ENCODE assay signal across 1 cellular context in genomic region chr7:108503112-108504026, GRCh38.
TF ChIP-seq lines count a peak whose summit lies in the region.

No MANE protein-coding gene starts in this region.

TF ChIP-seq in WTC11, 78 proteins besides CTCF, POLR2A, EP300 and RAD21 (continued from another document):
- TF ChIP-seq ESRRA (CRISPR knock-in tag; IDR thresholded peaks at IDR 0.05; ENCODE audit: borderline replicate concordance) (no peak), TEAD1 (CRISPR knock-in tag; IDR thresholded peaks at IDR 0.05) (no peak), HMGA2 (CRISPR knock-in tag; IDR thresholded peaks at IDR 0.05) (no peak)
- TF ChIP-seq, protein P1, sequence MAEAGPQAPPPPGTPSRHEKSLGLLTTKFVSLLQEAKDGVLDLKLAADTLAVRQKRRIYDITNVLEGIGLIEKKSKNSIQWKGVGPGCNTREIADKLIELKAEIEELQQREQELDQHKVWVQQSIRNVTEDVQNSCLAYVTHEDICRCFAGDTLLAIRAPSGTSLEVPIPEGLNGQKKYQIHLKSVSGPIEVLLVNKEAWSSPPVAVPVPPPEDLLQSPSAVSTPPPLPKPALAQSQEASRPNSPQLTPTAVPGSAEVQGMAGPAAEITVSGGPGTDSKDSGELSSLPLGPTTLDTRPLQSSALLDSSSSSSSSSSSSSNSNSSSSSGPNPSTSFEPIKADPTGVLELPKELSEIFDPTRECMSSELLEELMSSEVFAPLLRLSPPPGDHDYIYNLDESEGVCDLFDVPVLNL (CRISPR knock-in tag; IDR thresholded peaks at IDR 0.05; ENCODE audit: borderline replicate concordance, low read depth), result no peak
- TF ChIP-seq, protein P2, sequence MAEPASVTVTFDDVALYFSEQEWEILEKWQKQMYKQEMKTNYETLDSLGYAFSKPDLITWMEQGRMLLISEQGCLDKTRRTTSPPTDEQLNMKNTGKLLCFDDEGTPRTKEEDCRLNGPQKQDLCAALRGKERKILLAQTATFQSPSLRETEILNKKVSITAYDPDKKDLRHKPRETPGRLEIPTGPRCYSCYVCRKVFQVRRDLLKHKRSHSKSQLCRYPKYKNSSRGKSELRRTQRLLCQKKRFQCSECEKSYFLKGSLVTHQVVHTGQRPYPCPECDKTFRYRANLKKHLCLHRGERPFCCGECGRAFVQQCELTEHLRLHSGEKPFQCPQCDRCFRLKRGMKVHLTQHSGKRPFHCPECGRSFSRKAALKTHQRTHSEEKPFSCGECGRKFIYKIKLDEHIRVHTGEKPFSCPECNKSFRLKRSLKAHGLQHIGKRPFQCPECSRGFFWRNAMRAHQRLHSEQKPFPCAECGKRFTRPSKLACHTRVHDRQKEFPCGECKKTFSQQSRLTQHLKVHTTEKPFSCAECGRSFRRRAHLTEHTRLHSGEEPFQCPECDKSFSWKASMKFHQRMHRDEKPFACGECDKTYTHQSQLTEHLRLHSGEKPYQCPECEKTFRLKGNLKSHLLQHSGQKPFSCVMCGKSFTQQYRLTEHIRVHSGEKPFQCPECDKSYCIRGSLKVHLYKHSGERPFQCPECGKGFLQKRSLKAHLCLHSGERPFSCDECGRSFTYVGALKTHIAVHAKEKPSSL (CRISPR knock-in tag; conservative IDR thresholded peaks at IDR 0.05), result no peak
- TF ChIP-seq, protein P3, sequence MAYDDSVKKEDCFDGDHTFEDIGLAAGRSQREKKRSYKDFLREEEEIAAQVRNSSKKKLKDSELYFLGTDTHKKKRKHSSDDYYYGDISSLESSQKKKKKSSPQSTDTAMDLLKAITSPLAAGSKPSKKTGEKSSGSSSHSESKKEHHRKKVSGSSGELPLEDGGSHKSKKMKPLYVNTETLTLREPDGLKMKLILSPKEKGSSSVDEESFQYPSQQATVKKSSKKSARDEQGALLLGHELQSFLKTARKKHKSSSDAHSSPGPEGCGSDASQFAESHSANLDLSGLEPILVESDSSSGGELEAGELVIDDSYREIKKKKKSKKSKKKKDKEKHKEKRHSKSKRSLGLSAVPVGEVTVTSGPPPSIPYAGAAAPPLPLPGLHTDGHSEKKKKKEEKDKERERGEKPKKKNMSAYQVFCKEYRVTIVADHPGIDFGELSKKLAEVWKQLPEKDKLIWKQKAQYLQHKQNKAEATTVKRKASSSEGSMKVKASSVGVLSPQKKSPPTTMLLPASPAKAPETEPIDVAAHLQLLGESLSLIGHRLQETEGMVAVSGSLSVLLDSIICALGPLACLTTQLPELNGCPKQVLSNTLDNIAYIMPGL (CRISPR knock-in tag; IDR thresholded peaks at IDR 0.05), result no peak
- TF ChIP-seq, protein P4, sequence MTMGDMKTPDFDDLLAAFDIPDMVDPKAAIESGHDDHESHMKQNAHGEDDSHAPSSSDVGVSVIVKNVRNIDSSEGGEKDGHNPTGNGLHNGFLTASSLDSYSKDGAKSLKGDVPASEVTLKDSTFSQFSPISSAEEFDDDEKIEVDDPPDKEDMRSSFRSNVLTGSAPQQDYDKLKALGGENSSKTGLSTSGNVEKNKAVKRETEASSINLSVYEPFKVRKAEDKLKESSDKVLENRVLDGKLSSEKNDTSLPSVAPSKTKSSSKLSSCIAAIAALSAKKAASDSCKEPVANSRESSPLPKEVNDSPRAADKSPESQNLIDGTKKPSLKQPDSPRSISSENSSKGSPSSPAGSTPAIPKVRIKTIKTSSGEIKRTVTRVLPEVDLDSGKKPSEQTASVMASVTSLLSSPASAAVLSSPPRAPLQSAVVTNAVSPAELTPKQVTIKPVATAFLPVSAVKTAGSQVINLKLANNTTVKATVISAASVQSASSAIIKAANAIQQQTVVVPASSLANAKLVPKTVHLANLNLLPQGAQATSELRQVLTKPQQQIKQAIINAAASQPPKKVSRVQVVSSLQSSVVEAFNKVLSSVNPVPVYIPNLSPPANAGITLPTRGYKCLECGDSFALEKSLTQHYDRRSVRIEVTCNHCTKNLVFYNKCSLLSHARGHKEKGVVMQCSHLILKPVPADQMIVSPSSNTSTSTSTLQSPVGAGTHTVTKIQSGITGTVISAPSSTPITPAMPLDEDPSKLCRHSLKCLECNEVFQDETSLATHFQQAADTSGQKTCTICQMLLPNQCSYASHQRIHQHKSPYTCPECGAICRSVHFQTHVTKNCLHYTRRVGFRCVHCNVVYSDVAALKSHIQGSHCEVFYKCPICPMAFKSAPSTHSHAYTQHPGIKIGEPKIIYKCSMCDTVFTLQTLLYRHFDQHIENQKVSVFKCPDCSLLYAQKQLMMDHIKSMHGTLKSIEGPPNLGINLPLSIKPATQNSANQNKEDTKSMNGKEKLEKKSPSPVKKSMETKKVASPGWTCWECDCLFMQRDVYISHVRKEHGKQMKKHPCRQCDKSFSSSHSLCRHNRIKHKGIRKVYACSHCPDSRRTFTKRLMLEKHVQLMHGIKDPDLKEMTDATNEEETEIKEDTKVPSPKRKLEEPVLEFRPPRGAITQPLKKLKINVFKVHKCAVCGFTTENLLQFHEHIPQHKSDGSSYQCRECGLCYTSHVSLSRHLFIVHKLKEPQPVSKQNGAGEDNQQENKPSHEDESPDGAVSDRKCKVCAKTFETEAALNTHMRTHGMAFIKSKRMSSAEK (CRISPR knock-in tag; IDR thresholded peaks at IDR 0.05; ENCODE audit: borderline replicate concordance), result no peak
